ENCODE assay signal across 8 cellular contexts in genomic region chr19:34217952-34218817, GRCh38.
DNase-seq lines count a peak whose midpoint lies in the region; ATAC-seq and TF ChIP-seq lines count a peak whose summit lies in the region.

No MANE protein-coding gene starts in this region.

- peak; percentile 90 for DNase-seq in DMS79 (lab: John Stamatoyannopoulos, UW)
- DNase-seq in NCI-H774 (lab: John Stamatoyannopoulos, UW): peak; percentile 56
- peak; percentile 32 for DNase-seq in activated CD8-positive, alpha-beta memory T cell treated with anti-CD3 and anti-CD28 coated beads, Interleukin-2, amount 50 U/mL, for 24 hours (ENCODE audit: extremely low read depth)
- DNase-seq in fibroblast of mammary gland (ENCODE audit: low read depth): peak; percentile 97
- peak; percentile 27 to 50 (median 47) for DNase-seq in stimulated activated CD4-positive, alpha-beta T cell treated with anti-CD3 and anti-CD28 coated beads, TNF-alpha, amount 100 ng/mL, for 48 hours (ENCODE audit: low read depth in 3 of 3)
- no peak for DNase-seq in NCI-H1048 (lab: John Stamatoyannopoulos, UW)

- TF ChIP-seq CTCF in fibroblast of mammary gland (conservative IDR thresholded peaks at IDR 0.05; ENCODE audit: control insufficient read depth, insufficient read depth, low read depth, low read length): no peak

- ATAC-seq in HG02973 (IDR thresholded peaks at IDR 0.05; ENCODE audit: unreplicated experiment) (peak; percentile 67), HG02588 (IDR thresholded peaks at IDR 0.05; ENCODE audit: unreplicated experiment) (no peak)

- no peak overlapping the region for H3K4me3 ChIP-seq in fibroblast of mammary gland (ENCODE audit: control insufficient read depth, low read depth, low read length)
